In the genomic region with DNA sequence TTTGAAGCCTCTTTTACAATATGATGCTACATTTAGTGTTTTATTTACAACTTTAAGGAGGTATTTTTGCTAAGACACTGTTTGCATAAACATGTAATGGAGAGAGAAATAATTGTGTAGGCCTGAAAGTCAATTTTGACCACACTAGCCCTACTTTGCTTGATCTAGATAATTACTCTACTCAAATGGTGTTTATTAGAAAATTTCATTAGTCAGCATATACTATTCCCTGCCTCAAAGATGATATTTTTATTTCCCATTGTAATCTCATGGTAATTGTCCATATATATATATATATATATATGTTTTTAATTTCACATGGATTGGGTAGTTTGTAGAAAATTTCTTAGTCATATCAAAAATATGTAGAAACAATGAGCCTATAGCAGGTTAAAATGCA, we compare ENCODE assay signal across 8 cellular contexts.
"Had no signal": no experiment of that assay in that cellular context is flagged by ENCODE, and none has a peak within 500 bp of the region (broad histone marks: within the 10 kb centered on the region; RNA-seq: fewer than 3 reads in every experiment).

No MANE protein-coding gene starts in this region.

- H3K27ac Mint-ChIP-seq: H9 had no signal

- H2AFZ ChIP-seq: GM23248 had no signal

- H3K9ac ChIP-seq: GM23248, KMS-11 had no signal

- H3K4me1 Mint-ChIP-seq: H9 had no signal

- DNase-seq: GM23248, GOT3, H9, HCEC 1CT, KBM-7 had no signal

- H3K4me3 ChIP-seq: GM23248 had no signal

- H3K27ac ChIP-seq: GM23248, KMS-11 had no signal

- H3K4me3 Mint-ChIP-seq: H9 had no signal

- H3K4me2 ChIP-seq: KMS-11 had no signal

- FAIRE-seq: H54, HTR-8/SVneo had no signal
